ENCODE assay signal across 9 cellular contexts in the genomic region with DNA sequence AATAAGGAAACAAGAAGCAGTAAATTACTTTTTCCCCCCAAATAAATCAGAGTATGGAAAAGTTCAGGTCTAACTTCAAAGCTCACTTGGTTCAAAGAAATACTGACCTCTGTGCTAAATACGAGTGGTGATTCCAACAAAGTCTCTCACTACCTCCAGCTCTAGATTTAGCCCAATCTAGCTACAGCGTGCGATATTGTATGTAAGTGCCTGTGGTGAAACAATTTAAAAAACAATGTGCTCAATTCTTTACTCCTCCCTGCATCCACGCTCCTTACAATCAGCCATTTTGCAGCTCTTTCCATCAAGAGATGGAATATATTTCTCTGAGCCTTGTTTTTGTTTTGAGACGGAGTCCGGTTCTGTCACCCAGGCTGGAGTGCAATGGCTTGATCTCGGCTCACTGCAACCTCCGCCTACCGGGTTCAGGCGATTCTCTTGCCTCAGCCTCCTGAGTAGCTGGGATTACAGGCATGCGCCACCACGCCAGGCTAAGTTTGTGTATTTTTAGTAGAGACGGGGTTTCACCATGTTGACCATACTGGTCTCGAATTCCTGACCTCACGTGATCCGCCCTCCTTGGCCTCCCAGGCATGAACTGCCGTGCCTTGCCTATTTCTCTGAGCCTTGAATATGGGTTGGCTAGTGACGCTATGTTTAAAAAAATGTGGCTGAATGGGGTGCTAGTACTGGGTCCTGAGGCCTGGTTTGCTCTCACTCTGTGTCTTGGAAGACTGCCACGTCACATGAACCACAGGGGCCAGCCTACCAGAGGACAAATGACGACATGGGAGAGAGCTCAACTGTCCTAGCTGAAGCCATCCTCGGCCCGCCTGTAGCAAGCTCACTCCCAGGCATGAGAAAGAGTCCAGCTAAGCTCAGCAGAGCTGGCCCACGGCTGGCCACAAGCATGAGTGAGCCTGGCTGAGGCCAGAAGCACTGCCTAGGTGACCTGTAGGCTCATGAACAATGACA. TPM values are rescaled to one million over a fixed set of nuclear protein-coding genes. Genes with fewer than 3 reads are reported as not detected.
DNase-seq lines count a peak whose midpoint lies in the region; FAIRE-seq and TF ChIP-seq lines count a peak whose summit lies in the region.
"Had no signal": no experiment of that assay in that cellular context is flagged by ENCODE, and none has a peak within 500 bp of the region (broad histone marks: within the 10 kb centered on the region; RNA-seq: fewer than 3 reads in every experiment).

No MANE protein-coding gene starts in this region.

- peaks cover 56% of the 10 kb centered on the region for H3K4me1 Mint-ChIP-seq in activated CD4-positive, alpha-beta memory T cell treated with anti-CD3 and anti-CD28 coated beads, Interleukin-2, amount 10 ng/mL, durations not matched to agents 7 days and 5 days

- H3K27ac Mint-ChIP-seq in activated CD4-positive, alpha-beta memory T cell treated with anti-CD3 and anti-CD28 coated beads, Interleukin-2, amount 10 ng/mL, durations not matched to agents 7 days and 5 days: peak overlapping the region; percentile 66

- H3K9me3 ChIP-seq in left ventricle myocardium inferior (replicated peaks): peaks cover 19% of the 10 kb centered on the region

- TF ChIP-seq CTCF in left ventricle myocardium inferior (IDR thresholded peaks at IDR 0.05; ENCODE audit: borderline replicate concordance): no peak

- H3K36me3 Mint-ChIP-seq in activated CD4-positive, alpha-beta memory T cell treated with anti-CD3 and anti-CD28 coated beads, Interleukin-2, amount 10 ng/mL, durations not matched to agents 7 days and 5 days (ENCODE audit: low read depth): peaks cover 32% of the 10 kb centered on the region

- peaks cover 57% of the 10 kb centered on the region for H3K4me1 ChIP-seq in left ventricle myocardium inferior

- H3K27ac ChIP-seq in left ventricle myocardium inferior (replicated peaks): peak overlapping the region; percentile 70

- DNase-seq in H54 (ENCODE audit: insufficient read length, low spot score): no peak
- no peak for DNase-seq in activated CD4-positive, alpha-beta memory T cell treated with anti-CD3 and anti-CD28 coated beads, Interleukin-2, amount 10 ng/mL, durations not matched to agents 7 days and 5 days
- peak; percentile 62 for DNase-seq in left ventricle myocardium inferior
- DNase-seq in putamen (ENCODE audit: low spot score): peak; percentile 91
- DNase-seq in NCI-H2227 (lab: John Stamatoyannopoulos, UW; ENCODE audit: unreplicated experiment): no peak
- no peak for DNase-seq in NCI-H526 treated with DMSO at 0.1 percent for 48 hours (lab: John Stamatoyannopoulos, UW)
- DNase-seq in NCI-H526 (lab: John Stamatoyannopoulos, UW): no peak
- no peak for DNase-seq in ACHN

- peak; percentile 74 for FAIRE-seq in H54 (lab: Jason Lieb, UNC)
- FAIRE-seq: colon had no signal

- no peak overlapping the region for H3K4me3 Mint-ChIP-seq in activated CD4-positive, alpha-beta memory T cell treated with anti-CD3 and anti-CD28 coated beads, Interleukin-2, amount 10 ng/mL, durations not matched to agents 7 days and 5 days

- CTCF ChIA-PET in activated CD4-positive, alpha-beta memory T cell treated with anti-CD3 and anti-CD28 coated beads, Interleukin-2, amount 10 ng/mL, durations not matched to agents 7 days and 5 days (lab: Charles Lee): no interaction called here

- no peak for TF ChIP-seq POLR2A in H54 (IDR thresholded peaks at IDR 0.05; ENCODE audit: low read depth, low read length)

- H3K9me3 Mint-ChIP-seq in activated CD4-positive, alpha-beta memory T cell treated with anti-CD3 and anti-CD28 coated beads, Interleukin-2, amount 10 ng/mL, durations not matched to agents 7 days and 5 days: no peaks in the 10 kb centered on the region

- H3K4me3 ChIP-seq in left ventricle myocardium inferior: no peak overlapping the region

- no peaks in the 10 kb centered on the region for H3K27me3 Mint-ChIP-seq in activated CD4-positive, alpha-beta memory T cell treated with anti-CD3 and anti-CD28 coated beads, Interleukin-2, amount 10 ng/mL, durations not matched to agents 7 days and 5 days

- no peaks in the 10 kb centered on the region for H3K27me3 ChIP-seq in left ventricle myocardium inferior (ENCODE audit: low read depth)

- H3K36me3 ChIP-seq in left ventricle myocardium inferior: peaks cover 6% of the 10 kb centered on the region

- in situ Hi-C loops in ACHN (cut with HindIII; ENCODE audit: low pct_ligation_motif_present, low pct_unique_long_range_greater_than_20kb, low sequenced_read_pairs): no loop called here

- intact Hi-C loops in left ventricle myocardium inferior (cut with micrococcal nuclease): no loop called here

- POLR2A ChIA-PET in activated CD4-positive, alpha-beta memory T cell treated with anti-CD3 and anti-CD28 coated beads, Interleukin-2, amount 10 ng/mL, durations not matched to agents 7 days and 5 days (lab: Charles Lee): interaction anchor here (0.9 to 1.7 kb wide), 5 partner anchors 11 to 68 kb away, joined by 3 to 16 read pairs (median 5); a partner anchor contains a TSS

RNA-seq across cellular contexts. Expression of a gene that starts 14.8 kb away (rescaled TPM):
- 10 to 100 TPM; 66.2 to 70.9 TPM for total RNA-seq in activated CD4-positive, alpha-beta memory T cell treated with anti-CD3 and anti-CD28 coated beads, Interleukin-2, amount 10 ng/mL, durations not matched to agents 7 days and 5 days
- total RNA-seq in left ventricle myocardium inferior: 12.6 TPM

RNA-seq across cellular contexts. Expression of a gene that starts 27.0 kb away (rescaled TPM):
- 10 to 100 TPM; 32.5 to 33.0 TPM for total RNA-seq in activated CD4-positive, alpha-beta memory T cell treated with anti-CD3 and anti-CD28 coated beads, Interleukin-2, amount 10 ng/mL, durations not matched to agents 7 days and 5 days
- 39.9 TPM for total RNA-seq in left ventricle myocardium inferior

Comparison
In these comparisons a context has a peak if more than half of its experiments do, and no peak if none do; other contexts are left out.
1. DNase-seq: peak in left ventricle myocardium inferior (single experiment) and putamen (single experiment); none in H54 (single experiment), activated CD4-positive, alpha-beta memory T cell treated with anti-CD3 and anti-CD28 coated beads, Interleukin-2, amount 10 ng/mL, durations not matched to agents 7 days and 5 days (single experiment), NCI-H2227 (single experiment), NCI-H526 treated with DMSO at 0.1 percent for 48 hours (single experiment), NCI-H526 (0 of 2) and ACHN (single experiment).